In genomic region chr1:21397813-21398188, GRCh38 we compare ENCODE assay signal across 8 cellular contexts. TPM values are rescaled to one million over a fixed set of nuclear protein-coding genes. Genes with fewer than 3 reads are reported as not detected.
DNase-seq lines count a peak whose midpoint lies in the region; ATAC-seq and TF ChIP-seq lines count a peak whose summit lies in the region.
"Had no signal": no experiment of that assay in that cellular context is flagged by ENCODE, and none has a peak within 500 bp of the region (broad histone marks: within the 10 kb centered on the region; RNA-seq: fewer than 3 reads in every experiment).

No MANE protein-coding gene starts in this region.

- TF ChIP-seq CTCF in GM23338 (conservative IDR thresholded peaks at IDR 0.05; ENCODE audit: low read depth in 2 of 2) (no peak), SU-DHL-6 (IDR thresholded peaks at IDR 0.05; ENCODE audit: insufficient read depth, low read length, poor library complexity, severe bottlenecking) (no peak), mucosa of descending colon (IDR thresholded peaks at IDR 0.05) (no peak), colonic mucosa (IDR thresholded peaks at IDR 0.05) (no peak)

- no peaks in the 10 kb centered on the region for H3K36me3 ChIP-seq in GM23338 (ENCODE audit: insufficient read depth)
- H3K36me3 ChIP-seq in SU-DHL-6 (ENCODE audit: low read length): no peaks in the 10 kb centered on the region
- H3K36me3 ChIP-seq in mucosa of descending colon (ENCODE audit: low read depth): no peaks in the 10 kb centered on the region
- H3K36me3 ChIP-seq in colonic mucosa: no peaks in the 10 kb centered on the region

- H3K27me3 ChIP-seq in GM23338 (ENCODE audit: insufficient read depth): no peaks in the 10 kb centered on the region
- H3K27me3 ChIP-seq in SU-DHL-6 (ENCODE audit: low read length): no peaks in the 10 kb centered on the region
- H3K27me3 ChIP-seq in colonic mucosa: no peaks in the 10 kb centered on the region

- peaks cover 8% of the 10 kb centered on the region for H3K27me3 Mint-ChIP-seq in GM23338 (ENCODE audit: insufficient read depth, low read depth, poor library complexity)

- no peak overlapping the region for H3K4me2 ChIP-seq in GM23338
- peak overlapping the region; percentile 38 for H3K4me2 ChIP-seq in SU-DHL-6 (ENCODE audit: low read depth, low read length, poor library complexity, severe bottlenecking)

- H3K36me3 Mint-ChIP-seq in GM23338 (ENCODE audit: low read depth): no peaks in the 10 kb centered on the region

- peak; percentile 85 for DNase-seq in GM23338 (ENCODE audit: low spot score)
- DNase-seq in ecto neural progenitor cell (ENCODE audit: low spot score): peak; percentile 56
- peak; percentile 11 for DNase-seq in stimulated activated CD4-positive, alpha-beta T cell treated with anti-CD3 and anti-CD28 coated beads, Interleukin-4, amount 100 ng/mL, for 24 hours
- DNase-seq in mucosa of descending colon: no peak
- no peak for DNase-seq in colonic mucosa
- DNase-seq in epidermal melanocyte (ENCODE audit: insufficient read length, low spot score): no peak

- H4K20me1 ChIP-seq in GM23338 (replicated peaks; ENCODE audit: insufficient read depth) (no peaks in the 10 kb centered on the region), SU-DHL-6 (ENCODE audit: low read depth, low read length) (no peaks in the 10 kb centered on the region)

- no peaks in the 10 kb centered on the region for H3F3A ChIP-seq in GM23338 (replicated peaks; ENCODE audit: low read depth)
- H3F3A ChIP-seq in SU-DHL-6 (ENCODE audit: insufficient read depth): peaks cover 6% of the 10 kb centered on the region; the same call in 1 of the 2 replicates

- ATAC-seq in GM23338 (peak; percentile 93), mucosa of descending colon (no peak)
- ATAC-seq: left colon had no signal

- H2AFZ ChIP-seq in GM23338 (no peak overlapping the region), SU-DHL-6 (ENCODE audit: low read depth, low read length, severe bottlenecking) (peak overlapping the region; percentile 93)

- H3K4me1 ChIP-seq in GM23338 (ENCODE audit: insufficient read depth) (0 out of 2 replicates have a peak, but pooled peaks cover 2% of the 10 kb centered on the region), mucosa of descending colon (ENCODE audit: low read depth) (no peaks in the 10 kb centered on the region), colonic mucosa (no peaks in the 10 kb centered on the region)

- H3K4me3 ChIP-seq in GM23338: no peak overlapping the region
- no peak overlapping the region for H3K4me3 ChIP-seq in SU-DHL-6 (ENCODE audit: insufficient read depth, low read length, poor library complexity, severe bottlenecking)
- H3K4me3 ChIP-seq in mucosa of descending colon: no peak overlapping the region
- H3K4me3 ChIP-seq in colonic mucosa: no peak overlapping the region

- no peak overlapping the region for H3K27ac Mint-ChIP-seq in GM23338

- H3K9me3 Mint-ChIP-seq in GM23338: no peaks in the 10 kb centered on the region

- H3K27ac ChIP-seq in GM23338 (ENCODE audit: low read depth): no peak overlapping the region
- no peak overlapping the region for H3K27ac ChIP-seq in SU-DHL-6 (ENCODE audit: low read depth, low read length)
- no peak overlapping the region for H3K27ac ChIP-seq in colonic mucosa

- H3K4me1 Mint-ChIP-seq in GM23338: no peaks in the 10 kb centered on the region; the same call in 2 of the 3 replicates

- H3K4me3 Mint-ChIP-seq in GM23338: no peak overlapping the region

- intact Hi-C loops in mucosa of descending colon (cut with DNase I, micrococcal nuclease): no loop called here
- intact Hi-C loops in colonic mucosa (cut with DNase I): no loop called here

- H3K79me2 ChIP-seq in GM23338 (replicated peaks; ENCODE audit: insufficient read depth) (no peaks in the 10 kb centered on the region), SU-DHL-6 (ENCODE audit: insufficient read depth, low read length) (no peaks in the 10 kb centered on the region)

- H3K9ac ChIP-seq in SU-DHL-6 (ENCODE audit: low read length) (no peak overlapping the region), colonic mucosa (ENCODE audit: low read depth in 2 of 2, low read length in 2 of 2) (no peak overlapping the region)

- H3K9me3 ChIP-seq in SU-DHL-6 (ENCODE audit: insufficient read depth, low read length) (no peaks in the 10 kb centered on the region), mucosa of descending colon (no peaks in the 10 kb centered on the region), colonic mucosa (no peaks in the 10 kb centered on the region)

- H3K9me2 ChIP-seq in GM23338 (ENCODE audit: insufficient read depth): no peaks in the 10 kb centered on the region
- H3K9me2 ChIP-seq in SU-DHL-6 (replicated peaks; ENCODE audit: insufficient read depth, low read length): no peaks in the 10 kb centered on the region

TF ChIP-seq in GM23338, 12 proteins besides CTCF, POLR2A, EP300 and RAD21:
- TF ChIP-seq, protein P1, sequence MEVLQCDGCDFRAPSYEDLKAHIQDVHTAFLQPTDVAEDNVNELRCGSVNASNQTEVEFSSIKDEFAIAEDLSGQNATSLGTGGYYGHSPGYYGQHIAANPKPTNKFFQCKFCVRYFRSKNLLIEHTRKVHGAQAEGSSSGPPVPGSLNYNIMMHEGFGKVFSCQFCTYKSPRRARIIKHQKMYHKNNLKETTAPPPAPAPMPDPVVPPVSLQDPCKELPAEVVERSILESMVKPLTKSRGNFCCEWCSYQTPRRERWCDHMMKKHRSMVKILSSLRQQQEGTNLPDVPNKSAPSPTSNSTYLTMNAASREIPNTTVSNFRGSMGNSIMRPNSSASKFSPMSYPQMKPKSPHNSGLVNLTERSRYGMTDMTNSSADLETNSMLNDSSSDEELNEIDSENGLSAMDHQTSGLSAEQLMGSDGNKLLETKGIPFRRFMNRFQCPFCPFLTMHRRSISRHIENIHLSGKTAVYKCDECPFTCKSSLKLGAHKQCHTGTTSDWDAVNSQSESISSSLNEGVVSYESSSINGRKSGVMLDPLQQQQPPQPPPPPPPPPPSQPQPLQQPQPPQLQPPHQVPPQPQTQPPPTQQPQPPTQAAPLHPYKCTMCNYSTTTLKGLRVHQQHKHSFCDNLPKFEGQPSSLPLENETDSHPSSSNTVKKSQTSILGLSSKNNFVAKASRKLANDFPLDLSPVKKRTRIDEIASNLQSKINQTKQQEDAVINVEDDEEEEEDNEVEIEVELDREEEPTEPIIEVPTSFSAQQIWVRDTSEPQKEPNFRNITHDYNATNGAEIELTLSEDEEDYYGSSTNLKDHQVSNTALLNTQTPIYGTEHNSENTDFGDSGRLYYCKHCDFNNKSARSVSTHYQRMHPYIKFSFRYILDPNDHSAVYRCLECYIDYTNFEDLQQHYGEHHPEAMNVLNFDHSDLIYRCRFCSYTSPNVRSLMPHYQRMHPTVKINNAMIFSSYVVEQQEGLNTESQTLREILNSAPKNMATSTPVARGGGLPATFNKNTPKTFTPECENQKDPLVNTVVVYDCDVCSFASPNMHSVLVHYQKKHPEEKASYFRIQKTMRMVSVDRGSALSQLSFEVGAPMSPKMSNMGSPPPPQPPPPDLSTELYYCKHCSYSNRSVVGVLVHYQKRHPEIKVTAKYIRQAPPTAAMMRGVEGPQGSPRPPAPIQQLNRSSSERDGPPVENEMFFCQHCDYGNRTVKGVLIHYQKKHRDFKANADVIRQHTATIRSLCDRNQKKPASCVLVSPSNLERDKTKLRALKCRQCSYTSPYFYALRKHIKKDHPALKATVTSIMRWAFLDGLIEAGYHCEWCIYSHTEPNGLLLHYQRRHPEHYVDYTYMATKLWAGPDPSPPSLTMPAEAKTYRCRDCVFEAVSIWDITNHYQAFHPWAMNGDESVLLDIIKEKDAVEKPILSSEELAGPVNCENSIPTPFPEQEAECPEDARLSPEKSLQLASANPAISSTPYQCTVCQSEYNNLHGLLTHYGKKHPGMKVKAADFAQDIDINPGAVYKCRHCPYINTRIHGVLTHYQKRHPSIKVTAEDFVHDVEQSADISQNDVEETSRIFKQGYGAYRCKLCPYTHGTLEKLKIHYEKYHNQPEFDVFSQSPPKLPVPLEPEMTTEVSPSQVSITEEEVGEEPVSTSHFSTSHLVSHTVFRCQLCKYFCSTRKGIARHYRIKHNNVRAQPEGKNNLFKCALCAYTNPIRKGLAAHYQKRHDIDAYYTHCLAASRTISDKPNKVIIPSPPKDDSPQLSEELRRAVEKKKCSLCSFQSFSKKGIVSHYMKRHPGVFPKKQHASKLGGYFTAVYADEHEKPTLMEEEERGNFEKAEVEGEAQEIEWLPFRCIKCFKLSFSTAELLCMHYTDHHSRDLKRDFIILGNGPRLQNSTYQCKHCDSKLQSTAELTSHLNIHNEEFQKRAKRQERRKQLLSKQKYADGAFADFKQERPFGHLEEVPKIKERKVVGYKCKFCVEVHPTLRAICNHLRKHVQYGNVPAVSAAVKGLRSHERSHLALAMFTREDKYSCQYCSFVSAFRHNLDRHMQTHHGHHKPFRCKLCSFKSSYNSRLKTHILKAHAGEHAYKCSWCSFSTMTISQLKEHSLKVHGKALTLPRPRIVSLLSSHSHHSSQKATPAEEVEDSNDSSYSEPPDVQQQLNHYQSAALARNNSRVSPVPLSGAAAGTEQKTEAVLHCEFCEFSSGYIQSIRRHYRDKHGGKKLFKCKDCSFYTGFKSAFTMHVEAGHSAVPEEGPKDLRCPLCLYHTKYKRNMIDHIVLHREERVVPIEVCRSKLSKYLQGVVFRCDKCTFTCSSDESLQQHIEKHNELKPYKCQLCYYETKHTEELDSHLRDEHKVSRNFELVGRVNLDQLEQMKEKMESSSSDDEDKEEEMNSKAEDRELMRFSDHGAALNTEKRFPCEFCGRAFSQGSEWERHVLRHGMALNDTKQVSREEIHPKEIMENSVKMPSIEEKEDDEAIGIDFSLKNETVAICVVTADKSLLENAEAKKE (CRISPR knock-in tag; IDR thresholded peaks at IDR 0.05): no peak
- TF ChIP-seq CREB1 (CRISPR knock-in tag; IDR thresholded peaks at IDR 0.05; ENCODE audit: low read depth): no peak
- no peak for TF ChIP-seq JUNB (IDR thresholded peaks at IDR 0.05; ENCODE audit: unreplicated experiment)
- TF ChIP-seq, protein P2, sequence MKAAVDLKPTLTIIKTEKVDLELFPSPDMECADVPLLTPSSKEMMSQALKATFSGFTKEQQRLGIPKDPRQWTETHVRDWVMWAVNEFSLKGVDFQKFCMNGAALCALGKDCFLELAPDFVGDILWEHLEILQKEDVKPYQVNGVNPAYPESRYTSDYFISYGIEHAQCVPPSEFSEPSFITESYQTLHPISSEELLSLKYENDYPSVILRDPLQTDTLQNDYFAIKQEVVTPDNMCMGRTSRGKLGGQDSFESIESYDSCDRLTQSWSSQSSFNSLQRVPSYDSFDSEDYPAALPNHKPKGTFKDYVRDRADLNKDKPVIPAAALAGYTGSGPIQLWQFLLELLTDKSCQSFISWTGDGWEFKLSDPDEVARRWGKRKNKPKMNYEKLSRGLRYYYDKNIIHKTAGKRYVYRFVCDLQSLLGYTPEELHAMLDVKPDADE (IDR thresholded peaks at IDR 0.05): no peak
- no peak for TF ChIP-seq ZNF114 (CRISPR knock-in tag; IDR thresholded peaks at IDR 0.05)
- no peak for TF ChIP-seq STAT1 (IDR thresholded peaks at IDR 0.05; ENCODE audit: unreplicated experiment)
TF ChIP-seq in GM23338: peak in this region for 0.

RNA-seq across cellular contexts. Expression of gene NBPF3, which starts 42.1 kb away (rescaled TPM):
- 17.9 and 18.1 TPM in 2 replicates for total RNA-seq in GM23338 (2014; rRNA removed; shearing (Covaris generic))
- polyA plus RNA-seq in GM23338 (2016; fragmentation: Nextera tagmentation; extraction: Ambion mirVana): 2.7 and 3.7 TPM in 2 replicates
- 1 to 10 TPM; 3.4 to 7.9 (median 6.4) TPM for total RNA-seq in mucosa of descending colon
- 1 to 10 TPM; 4.7 to 8.0 TPM for total RNA-seq in colonic mucosa

Comparison
In these comparisons a context has a peak if more than half of its experiments do, and no peak if none do; other contexts are left out.
1. DNase-seq: peak in GM23338 (single experiment), ecto neural progenitor cell (single experiment) and stimulated activated CD4-positive, alpha-beta T cell treated with anti-CD3 and anti-CD28 coated beads, Interleukin-4, amount 100 ng/mL, for 24 hours (single experiment); none in mucosa of descending colon (0 of 3), colonic mucosa (single experiment) and epidermal melanocyte (single experiment).